33 cellular contexts compared by ENCODE assay signal in genomic region chrX:31307952-31308351, GRCh38.
"Had no signal": no experiment of that assay in that cellular context is flagged by ENCODE, and none has a peak within 500 bp of the region (broad histone marks: within the 10 kb centered on the region; RNA-seq: fewer than 3 reads in every experiment).

No MANE protein-coding gene starts in this region.

- H3K4me1 ChIP-seq: adrenal gland, body of pancreas, breast epithelium had no signal

- H3K9me3 ChIP-seq: adrenal gland, body of pancreas had no signal

- ATAC-seq: activated CD8-positive, alpha-beta T cell treated with anti-CD3 and anti-CD28 coated beads for 36 hours; activated naive CD4-positive, alpha-beta T cell treated with anti-CD3 and anti-CD28 coated beads, Interleukin-2, amount 50 U/mL, for 72 hours; activated T-cell treated with anti-CD3 and anti-CD28 coated beads, Interleukin-2, amount 50 U/mL, for 4 hours; activated T-cell treated with anti-CD3 and anti-CD28 coated beads, Interleukin-2, amount 50 U/mL, for 72 hours; activated T-helper 17 cell treated with anti-CD3 and anti-CD28 coated beads, Interleukin-2, amount 50 U/mL, for 72 hours; body of pancreas had no signal

- H3K27ac ChIP-seq: adrenal gland, body of pancreas, brain microvascular endothelial cell, breast epithelium, VCaP had no signal

- H3K4me3 ChIP-seq: adrenal gland, body of pancreas, breast epithelium had no signal

- FAIRE-seq: TTC549 had no signal

- H3K36me3 ChIP-seq: adrenal gland, brain microvascular endothelial cell, breast epithelium had no signal

- H3K27me3 ChIP-seq: body of pancreas, brain microvascular endothelial cell had no signal

- DNase-seq: activated B cell treated with CpG ODN at 0.5 μM for 24 hours; activated CD4-positive, alpha-beta memory T cell treated with anti-CD3 and anti-CD28 coated beads for 36 hours; activated CD4-positive, alpha-beta T cell treated with anti-CD3 and anti-CD28 coated beads for 4 hours; activated CD4-positive, alpha-beta T cell treated with anti-CD3 and anti-CD28 coated beads, Interleukin-2, amount 10 ng/mL, durations not matched to agents 24 days and 14 days; activated CD4-positive, alpha-beta T cell treated with anti-CD3 and anti-CD28 coated beads, Interleukin-2, amount 50 U/mL, for 1 hour; activated CD4-positive, alpha-beta T cell treated with anti-CD3 and anti-CD28 coated beads, Interleukin-2, amount 50 U/mL, for 4 hours; activated CD4-positive, CD25-positive, alpha-beta regulatory T cell treated with anti-CD3 and anti-CD28 coated beads, Interleukin-2, amount 50 U/mL, for 72 hours; activated CD8-positive, alpha-beta memory T cell treated with anti-CD3 and anti-CD28 coated beads, Interleukin-2, amount 50 U/mL, for 4 hours; activated CD8-positive, alpha-beta T cell treated with anti-CD3 and anti-CD28 coated beads for 36 hours; activated effector memory CD4-positive, alpha-beta T cell treated with anti-CD3 and anti-CD28 coated beads, Interleukin-2, amount 50 U/mL, for 16 hours; activated gamma-delta T cell treated with Interleukin-2 at 50 U/mL for 16 hours; activated naive CD4-positive, alpha-beta T cell; activated naive CD4-positive, alpha-beta T cell treated with anti-CD3 and anti-CD28 coated beads for 36 hours; activated naive CD4-positive, alpha-beta T cell treated with anti-CD3 and anti-CD28 coated beads, Interleukin-2, amount 50 U/mL, for 16 hours; activated naive CD8-positive, alpha-beta T cell treated with anti-CD3 and anti-CD28 coated beads for 36 hours; activated T-cell treated with anti-CD3 and anti-CD28 coated beads for 4 hours; activated T-cell treated with anti-CD3 and anti-CD28 coated beads, Interleukin-2, amount 50 U/mL, for 1 hour; activated T-cell treated with anti-CD3 and anti-CD28 coated beads, Interleukin-2, amount 50 U/mL, for 4 hours; activated T-cell treated with anti-CD3 and anti-CD28 coated beads, Interleukin-2, amount 50 U/mL, for 72 hours; adrenal gland; amniotic stem cell; aorta; body of pancreas; brain microvascular endothelial cell; central memory CD4-positive, alpha-beta T cell; T-helper 1 cell; T-helper 2 cell; T-helper 9 cell had no signal
